ENCODE assay signal across 22 cellular contexts in genomic region chr11:76694664-76695063, GRCh38. TPM values are rescaled to one million over a fixed set of nuclear protein-coding genes. Genes with fewer than 3 reads are reported as not detected.
A peak's percentile ranks its signal among the peaks of the same experiment; 100 is the strongest.
DNase-seq lines count a peak whose midpoint lies in the region.
"Had no signal": no experiment of that assay in that cellular context is flagged by ENCODE, and none has a peak within 500 bp of the region (broad histone marks: within the 10 kb centered on the region; RNA-seq: fewer than 3 reads in every experiment).

No MANE protein-coding gene starts in this region.

- H3K36me3 ChIP-seq in CD8-positive, alpha-beta memory T cell (ENCODE audit: insufficient read depth, low read length): no peaks in the 10 kb centered on the region
- H3K36me3 ChIP-seq: ascending aorta, heart right ventricle, prostate gland, transverse colon had no signal

- CTCF ChIA-PET in CD8-positive, alpha-beta memory T cell (lab: Charles Lee): no interaction called here

- no peaks in the 10 kb centered on the region for H3K9me3 ChIP-seq in CD8-positive, alpha-beta memory T cell (ENCODE audit: low read length)
- H3K9me3 ChIP-seq: ascending aorta, heart right ventricle, prostate gland, transverse colon had no signal

- no peaks in the 10 kb centered on the region for H3K4me1 ChIP-seq in CD8-positive, alpha-beta memory T cell (ENCODE audit: insufficient read depth, low read length)
- H3K4me1 ChIP-seq: ascending aorta, prostate gland, transverse colon had no signal

- H3K27me3 ChIP-seq in CD8-positive, alpha-beta memory T cell (ENCODE audit: insufficient read depth, low read length, poor library complexity, severe bottlenecking): no peaks in the 10 kb centered on the region
- H3K27me3 ChIP-seq: ascending aorta, heart right ventricle, transverse colon had no signal

- POLR2A ChIA-PET in CD8-positive, alpha-beta memory T cell (lab: Charles Lee): no interaction called here

- DNase-seq in DMS53 (lab: John Stamatoyannopoulos, UW) (peak; percentile 92), NCI-H226 (peak; percentile 21), dermis blood vessel endothelial cell (peak; percentile 93), myocyte (ENCODE audit: low read depth) (peak; percentile 18), anterior cingulate cortex (lab: John Stamatoyannopoulos, UW) (no peak), NCI-H2196 treated with DMSO at 0.1 percent for 48 hours (lab: John Stamatoyannopoulos, UW; ENCODE audit: unreplicated experiment) (no peak)
- DNase-seq in activated naive CD4-positive, alpha-beta T cell treated with Interleukin-2 at 50 U/mL for 16 hours: no peak
- DNase-seq in CD8-positive, alpha-beta memory T cell: no peak
- DNase-seq: activated CD4-positive, alpha-beta T cell treated with anti-CD3 and anti-CD28 coated beads, Interleukin-2, amount 50 U/mL, for 1 hour; activated T-cell treated with anti-CD3 and anti-CD28 coated beads, Interleukin-2, amount 50 U/mL, for 48 hours; effector memory CD8-positive, alpha-beta T cell; heart right ventricle; left cardiac atrium; NCI-H2081; NCI-H82; SIG-M5; stimulated activated CD4-positive, alpha-beta T cell treated with anti-CD3 and anti-CD28 coated beads, Interleukin-2, amount 100 ng/mL, for 24 hours; stimulated activated CD8-positive, alpha-beta memory T cell treated with anti-CD3 and anti-CD28 coated beads, Interleukin-4, amount 100 ng/mL, for 48 hours; transverse colon had no signal

- H3K36me3 Mint-ChIP-seq in CD8-positive, alpha-beta memory T cell: no peaks in the 10 kb centered on the region
- H3K36me3 Mint-ChIP-seq: CD4-positive, CD25-positive, alpha-beta regulatory T cell had no signal

- peaks cover 0 to 10% of the 10 kb centered on the region in 2 donors for H3K27me3 Mint-ChIP-seq in CD8-positive, alpha-beta memory T cell

- H3K4me3 Mint-ChIP-seq in CD8-positive, alpha-beta memory T cell: no peak overlapping the region
- H3K4me3 Mint-ChIP-seq: CD4-positive, CD25-positive, alpha-beta regulatory T cell; effector memory CD8-positive, alpha-beta T cell had no signal

- no peak overlapping the region for H3K4me3 ChIP-seq in CD8-positive, alpha-beta memory T cell (ENCODE audit: low read length)
- H3K4me3 ChIP-seq: ascending aorta, heart right ventricle, prostate gland, transverse colon had no signal

- H3K27ac Mint-ChIP-seq in CD8-positive, alpha-beta memory T cell: no peak overlapping the region
- H3K27ac Mint-ChIP-seq: CD4-positive, CD25-positive, alpha-beta regulatory T cell; effector memory CD8-positive, alpha-beta T cell had no signal

- no peak overlapping the region for H3K27ac ChIP-seq in CD8-positive, alpha-beta memory T cell (ENCODE audit: low read depth, low read length)
- H3K27ac ChIP-seq: ascending aorta, heart right ventricle, prostate gland, transverse colon had no signal

- H3K9me3 Mint-ChIP-seq in CD8-positive, alpha-beta memory T cell: no peaks in the 10 kb centered on the region
- H3K9me3 Mint-ChIP-seq: CD4-positive, CD25-positive, alpha-beta regulatory T cell; effector memory CD8-positive, alpha-beta T cell had no signal

- H3K4me1 Mint-ChIP-seq in CD8-positive, alpha-beta memory T cell: no peaks in the 10 kb centered on the region

RNA-seq across cellular contexts. Expression of gene LRRC32, which starts 24.1 kb away (rescaled TPM):
- 80.8 and 98.6 TPM in 2 replicates for total RNA-seq in dermis blood vessel endothelial cell
- 0.16 and 2.0 TPM in 2 replicates for total RNA-seq in myocyte
- 61.0 TPM for polyA plus RNA-seq in myocyte (2012)
- total RNA-seq in CD8-positive, alpha-beta memory T cell: 1 to 10 TPM; 1.5 to 2.8 TPM
- 0.06 TPM for polyA plus RNA-seq in CD8-positive, alpha-beta memory T cell

Comparison
In these comparisons a context has a peak if more than half of its experiments do, and no peak if none do; other contexts are left out.
1. DNase-seq: peak in DMS53 (single experiment), NCI-H226 (single experiment), dermis blood vessel endothelial cell (single experiment) and myocyte (single experiment); none in anterior cingulate cortex (0 of 58), activated naive CD4-positive, alpha-beta T cell treated with Interleukin-2 at 50 U/mL for 16 hours (single experiment), CD8-positive, alpha-beta memory T cell (0 of 5) and NCI-H2196 treated with DMSO at 0.1 percent for 48 hours (single experiment).
2. RNA of gene LRRC32, which starts 24.1 kb away (total RNA-seq): 80.8 to 98.6 TPM in dermis blood vessel endothelial cell; 1.5 to 2.8 TPM in CD8-positive, alpha-beta memory T cell and 0.16 to 2.0 TPM in myocyte; every median in the first group is over 10 times any median in the second.